In the genomic region with DNA sequence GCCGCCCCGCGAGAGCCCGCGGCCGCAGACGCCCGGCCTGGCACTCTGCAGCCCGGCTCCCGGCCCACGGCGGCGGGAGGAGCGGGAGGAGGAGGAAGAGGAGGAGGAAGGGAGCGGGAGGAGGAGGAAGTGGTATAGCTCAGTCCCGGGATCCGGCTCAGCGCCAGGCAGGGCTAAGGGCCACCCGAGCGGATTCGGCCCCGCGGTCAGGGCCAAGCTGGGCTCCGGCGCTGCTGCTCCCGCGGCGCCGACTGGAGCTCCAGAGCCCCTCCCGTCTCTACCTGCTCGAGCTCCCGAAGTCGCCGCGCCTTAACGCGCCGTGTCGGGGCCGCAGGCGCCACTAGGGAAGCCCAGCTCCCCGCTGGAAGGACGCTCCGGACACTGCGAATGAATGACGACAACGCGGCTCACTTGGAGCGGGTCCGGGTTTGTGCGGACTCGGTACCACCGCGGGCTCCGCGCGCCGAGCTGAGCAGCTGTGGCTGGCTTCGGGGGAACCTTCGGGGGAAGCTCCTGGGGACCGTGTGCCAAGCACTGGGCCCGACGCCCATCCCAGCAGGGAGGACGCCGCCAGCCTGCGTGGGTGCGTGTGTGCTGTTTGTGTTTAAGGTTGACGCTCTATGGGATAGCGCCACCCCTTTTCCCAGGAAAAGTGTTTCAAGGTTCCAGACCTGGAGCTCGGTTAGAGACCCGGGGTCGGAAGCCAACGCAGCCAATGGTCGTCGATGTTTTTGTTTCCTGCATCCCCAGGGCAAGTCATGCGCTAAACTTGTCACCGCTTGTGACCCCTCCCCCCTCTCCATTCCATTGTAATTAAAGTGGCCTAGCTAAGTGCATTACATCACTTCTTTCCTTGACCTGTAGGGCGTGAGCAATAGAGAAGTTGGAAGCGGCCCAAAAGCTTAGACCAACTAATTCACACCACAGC, we compare ENCODE assay signal across 1 cellular context.
A peak's percentile ranks its signal among the peaks of the same experiment; 100 is the strongest.
TF ChIP-seq lines count a peak whose summit lies in the region.

A gene (minus strand): TSS at position 94 of the 928 bp plus-strand sequence. CDS start 340 bp downstream, outside the sequence.

TF ChIP-seq in HepG2, 621 proteins besides CTCF, POLR2A, EP300 and RAD21 (continued from another document and continues in another):
- TF ChIP-seq, protein P1, sequence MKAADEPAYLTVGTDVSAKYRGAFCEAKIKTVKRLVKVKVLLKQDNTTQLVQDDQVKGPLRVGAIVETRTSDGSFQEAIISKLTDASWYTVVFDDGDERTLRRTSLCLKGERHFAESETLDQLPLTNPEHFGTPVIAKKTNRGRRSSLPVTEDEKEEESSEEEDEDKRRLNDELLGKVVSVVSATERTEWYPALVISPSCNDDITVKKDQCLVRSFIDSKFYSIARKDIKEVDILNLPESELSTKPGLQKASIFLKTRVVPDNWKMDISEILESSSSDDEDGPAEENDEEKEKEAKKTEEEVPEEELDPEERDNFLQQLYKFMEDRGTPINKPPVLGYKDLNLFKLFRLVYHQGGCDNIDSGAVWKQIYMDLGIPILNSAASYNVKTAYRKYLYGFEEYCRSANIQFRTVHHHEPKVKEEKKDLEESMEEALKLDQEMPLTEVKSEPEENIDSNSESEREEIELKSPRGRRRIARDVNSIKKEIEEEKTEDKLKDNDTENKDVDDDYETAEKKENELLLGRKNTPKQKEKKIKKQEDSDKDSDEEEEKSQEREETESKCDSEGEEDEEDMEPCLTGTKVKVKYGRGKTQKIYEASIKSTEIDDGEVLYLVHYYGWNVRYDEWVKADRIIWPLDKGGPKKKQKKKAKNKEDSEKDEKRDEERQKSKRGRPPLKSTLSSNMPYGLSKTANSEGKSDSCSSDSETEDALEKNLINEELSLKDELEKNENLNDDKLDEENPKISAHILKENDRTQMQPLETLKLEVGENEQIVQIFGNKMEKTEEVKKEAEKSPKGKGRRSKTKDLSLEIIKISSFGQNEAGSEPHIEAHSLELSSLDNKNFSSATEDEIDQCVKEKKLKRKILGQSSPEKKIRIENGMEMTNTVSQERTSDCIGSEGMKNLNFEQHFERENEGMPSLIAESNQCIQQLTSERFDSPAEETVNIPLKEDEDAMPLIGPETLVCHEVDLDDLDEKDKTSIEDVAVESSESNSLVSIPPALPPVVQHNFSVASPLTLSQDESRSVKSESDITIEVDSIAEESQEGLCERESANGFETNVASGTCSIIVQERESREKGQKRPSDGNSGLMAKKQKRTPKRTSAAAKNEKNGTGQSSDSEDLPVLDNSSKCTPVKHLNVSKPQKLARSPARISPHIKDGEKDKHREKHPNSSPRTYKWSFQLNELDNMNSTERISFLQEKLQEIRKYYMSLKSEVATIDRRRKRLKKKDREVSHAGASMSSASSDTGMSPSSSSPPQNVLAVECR (CRISPR knock-in tag; IDR thresholded peaks at IDR 0.05; ENCODE audit: borderline replicate concordance): peak; percentile 72; the same call in 1 of the 2 replicates
- TF ChIP-seq JUN (CRISPR knock-in tag; IDR thresholded peaks at IDR 0.05) (0 out of 2 replicates have a peak, but pooled peaks have one; percentile 11), HNRNPL (IDR thresholded peaks at IDR 0.05; ENCODE audit: low read depth, low read length) (0 out of 2 replicates have a peak, but pooled peaks have one; percentile 52), ZNF225 (CRISPR knock-in tag; IDR thresholded peaks at IDR 0.05) (peak; percentile 97), SATB2 (CRISPR knock-in tag; IDR thresholded peaks at IDR 0.05) (peak; percentile 84; the same call in 1 of the 2 replicates), ZNF263 (CRISPR knock-in tag; IDR thresholded peaks at IDR 0.05) (peak; percentile 98), SRSF4 (IDR thresholded peaks at IDR 0.05; ENCODE audit: low read depth, low read length, poor library complexity, severe bottlenecking) (no peak), KLF15 (CRISPR knock-in tag; IDR thresholded peaks at IDR 0.05; ENCODE audit: borderline replicate concordance) (0 out of 2 replicates have a peak, but pooled peaks have one; percentile 68), U2AF1 (optimal IDR thresholded peaks at IDR 0.05; ENCODE audit: low read depth, low read length) (no peak), CHD4 (IDR thresholded peaks at IDR 0.05; ENCODE audit: borderline replicate concordance, low read length) (no peak), SOX6 (IDR thresholded peaks at IDR 0.05) (no peak), SOX6 (CRISPR knock-in tag; IDR thresholded peaks at IDR 0.05) (peak; percentile 64), JUNB (CRISPR knock-in tag; IDR thresholded peaks at IDR 0.05; ENCODE audit: borderline replicate concordance) (no peak; the same call in 1 of the 2 replicates), ZNF761 (CRISPR knock-in tag; conservative IDR thresholded peaks at IDR 0.05) (no peak), GFI1 (CRISPR knock-in tag; IDR thresholded peaks at IDR 0.05; ENCODE audit: borderline replicate concordance) (no peak), ZNF672 (CRISPR knock-in tag; IDR thresholded peaks at IDR 0.05) (no peak), ZNF879 (CRISPR knock-in tag; IDR thresholded peaks at IDR 0.05) (no peak; the same call in 1 of the 2 replicates), ZNF383 (CRISPR knock-in tag; IDR thresholded peaks at IDR 0.05; ENCODE audit: borderline replicate concordance) (no peak), ZEB1 (IDR thresholded peaks at IDR 0.05; ENCODE audit: insufficient replicate concordance, low read depth) (no peak), RNF2 (conservative IDR thresholded peaks at IDR 0.05; ENCODE audit: low read depth) (peak; percentile 55; the same call in 1 of the 2 replicates), ARHGAP35 (CRISPR knock-in tag; IDR thresholded peaks at IDR 0.05; ENCODE audit: borderline replicate concordance) (peak; percentile 59; the same call in 1 of the 2 replicates), ARNT (IDR thresholded peaks at IDR 0.05) (no peak), SNAI1 (CRISPR knock-in tag; IDR thresholded peaks at IDR 0.05; ENCODE audit: borderline replicate concordance) (0 out of 2 replicates have a peak, but pooled peaks have one; percentile 32), ZNF577 (CRISPR knock-in tag; IDR thresholded peaks at IDR 0.05; ENCODE audit: borderline replicate concordance, low read depth) (0 out of 2 replicates have a peak, but pooled peaks have one; percentile 46), ZNF530 (CRISPR knock-in tag; IDR thresholded peaks at IDR 0.05; ENCODE audit: low read depth) (no peak), ZNF747 (CRISPR knock-in tag; IDR thresholded peaks at IDR 0.05; ENCODE audit: borderline replicate concordance) (0 out of 2 replicates have a peak, but pooled peaks have one; percentile 82), SPEN (CRISPR knock-in tag; IDR thresholded peaks at IDR 0.05; ENCODE audit: low read depth) (peak; percentile 57; the same call in 1 of the 2 replicates), ZNF3 (CRISPR knock-in tag; IDR thresholded peaks at IDR 0.05) (no peak), MIXL1 (CRISPR knock-in tag; IDR thresholded peaks at IDR 0.05) (peak; percentile 28; the same call in 1 of the 2 replicates), XBP1 (CRISPR knock-in tag; IDR thresholded peaks at IDR 0.05) (no peak), ZNF431 (CRISPR knock-in tag; IDR thresholded peaks at IDR 0.05; ENCODE audit: borderline replicate concordance, low read depth) (no peak), TBP (CRISPR knock-in tag; IDR thresholded peaks at IDR 0.05) (no peak), YY1 (IDR thresholded peaks at IDR 0.05; ENCODE audit: insufficient read depth, insufficient replicate concordance, low read depth, low read length) (peak; percentile 49), RFX5 (IDR thresholded peaks at IDR 0.05; ENCODE audit: low read depth, low read length) (no peak)
- TF ChIP-seq, protein P2, sequence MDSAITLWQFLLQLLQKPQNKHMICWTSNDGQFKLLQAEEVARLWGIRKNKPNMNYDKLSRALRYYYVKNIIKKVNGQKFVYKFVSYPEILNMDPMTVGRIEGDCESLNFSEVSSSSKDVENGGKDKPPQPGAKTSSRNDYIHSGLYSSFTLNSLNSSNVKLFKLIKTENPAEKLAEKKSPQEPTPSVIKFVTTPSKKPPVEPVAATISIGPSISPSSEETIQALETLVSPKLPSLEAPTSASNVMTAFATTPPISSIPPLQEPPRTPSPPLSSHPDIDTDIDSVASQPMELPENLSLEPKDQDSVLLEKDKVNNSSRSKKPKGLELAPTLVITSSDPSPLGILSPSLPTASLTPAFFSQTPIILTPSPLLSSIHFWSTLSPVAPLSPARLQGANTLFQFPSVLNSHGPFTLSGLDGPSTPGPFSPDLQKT (CRISPR knock-in tag; IDR thresholded peaks at IDR 0.05; ENCODE audit: borderline replicate concordance): no peak
- TF ChIP-seq, protein P3, sequence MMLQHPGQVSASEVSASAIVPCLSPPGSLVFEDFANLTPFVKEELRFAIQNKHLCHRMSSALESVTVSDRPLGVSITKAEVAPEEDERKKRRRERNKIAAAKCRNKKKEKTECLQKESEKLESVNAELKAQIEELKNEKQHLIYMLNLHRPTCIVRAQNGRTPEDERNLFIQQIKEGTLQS (CRISPR knock-in tag; IDR thresholded peaks at IDR 0.05): 0 out of 2 replicates have a peak, but pooled peaks have one; percentile 9
- TF ChIP-seq, protein P4, sequence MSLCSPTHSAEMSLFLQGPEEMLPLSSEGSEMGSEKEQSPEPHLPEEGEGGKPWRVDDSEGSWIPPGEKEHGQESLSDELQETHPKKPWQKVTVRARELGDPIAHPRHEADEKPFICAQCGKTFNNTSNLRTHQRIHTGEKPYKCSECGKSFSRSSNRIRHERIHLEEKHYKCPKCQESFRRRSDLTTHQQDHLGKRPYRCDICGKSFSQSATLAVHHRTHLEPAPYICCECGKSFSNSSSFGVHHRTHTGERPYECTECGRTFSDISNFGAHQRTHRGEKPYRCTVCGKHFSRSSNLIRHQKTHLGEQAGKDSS (CRISPR knock-in tag; IDR thresholded peaks at IDR 0.05; ENCODE audit: borderline replicate concordance, low read depth): peak; percentile 78; the same call in 1 of the 2 replicates
- TF ChIP-seq, protein P5, sequence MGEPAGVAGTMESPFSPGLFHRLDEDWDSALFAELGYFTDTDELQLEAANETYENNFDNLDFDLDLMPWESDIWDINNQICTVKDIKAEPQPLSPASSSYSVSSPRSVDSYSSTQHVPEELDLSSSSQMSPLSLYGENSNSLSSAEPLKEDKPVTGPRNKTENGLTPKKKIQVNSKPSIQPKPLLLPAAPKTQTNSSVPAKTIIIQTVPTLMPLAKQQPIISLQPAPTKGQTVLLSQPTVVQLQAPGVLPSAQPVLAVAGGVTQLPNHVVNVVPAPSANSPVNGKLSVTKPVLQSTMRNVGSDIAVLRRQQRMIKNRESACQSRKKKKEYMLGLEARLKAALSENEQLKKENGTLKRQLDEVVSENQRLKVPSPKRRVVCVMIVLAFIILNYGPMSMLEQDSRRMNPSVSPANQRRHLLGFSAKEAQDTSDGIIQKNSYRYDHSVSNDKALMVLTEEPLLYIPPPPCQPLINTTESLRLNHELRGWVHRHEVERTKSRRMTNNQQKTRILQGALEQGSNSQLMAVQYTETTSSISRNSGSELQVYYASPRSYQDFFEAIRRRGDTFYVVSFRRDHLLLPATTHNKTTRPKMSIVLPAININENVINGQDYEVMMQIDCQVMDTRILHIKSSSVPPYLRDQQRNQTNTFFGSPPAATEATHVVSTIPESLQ (CRISPR knock-in tag; conservative IDR thresholded peaks at IDR 0.05): no peak
- TF ChIP-seq, protein P6, sequence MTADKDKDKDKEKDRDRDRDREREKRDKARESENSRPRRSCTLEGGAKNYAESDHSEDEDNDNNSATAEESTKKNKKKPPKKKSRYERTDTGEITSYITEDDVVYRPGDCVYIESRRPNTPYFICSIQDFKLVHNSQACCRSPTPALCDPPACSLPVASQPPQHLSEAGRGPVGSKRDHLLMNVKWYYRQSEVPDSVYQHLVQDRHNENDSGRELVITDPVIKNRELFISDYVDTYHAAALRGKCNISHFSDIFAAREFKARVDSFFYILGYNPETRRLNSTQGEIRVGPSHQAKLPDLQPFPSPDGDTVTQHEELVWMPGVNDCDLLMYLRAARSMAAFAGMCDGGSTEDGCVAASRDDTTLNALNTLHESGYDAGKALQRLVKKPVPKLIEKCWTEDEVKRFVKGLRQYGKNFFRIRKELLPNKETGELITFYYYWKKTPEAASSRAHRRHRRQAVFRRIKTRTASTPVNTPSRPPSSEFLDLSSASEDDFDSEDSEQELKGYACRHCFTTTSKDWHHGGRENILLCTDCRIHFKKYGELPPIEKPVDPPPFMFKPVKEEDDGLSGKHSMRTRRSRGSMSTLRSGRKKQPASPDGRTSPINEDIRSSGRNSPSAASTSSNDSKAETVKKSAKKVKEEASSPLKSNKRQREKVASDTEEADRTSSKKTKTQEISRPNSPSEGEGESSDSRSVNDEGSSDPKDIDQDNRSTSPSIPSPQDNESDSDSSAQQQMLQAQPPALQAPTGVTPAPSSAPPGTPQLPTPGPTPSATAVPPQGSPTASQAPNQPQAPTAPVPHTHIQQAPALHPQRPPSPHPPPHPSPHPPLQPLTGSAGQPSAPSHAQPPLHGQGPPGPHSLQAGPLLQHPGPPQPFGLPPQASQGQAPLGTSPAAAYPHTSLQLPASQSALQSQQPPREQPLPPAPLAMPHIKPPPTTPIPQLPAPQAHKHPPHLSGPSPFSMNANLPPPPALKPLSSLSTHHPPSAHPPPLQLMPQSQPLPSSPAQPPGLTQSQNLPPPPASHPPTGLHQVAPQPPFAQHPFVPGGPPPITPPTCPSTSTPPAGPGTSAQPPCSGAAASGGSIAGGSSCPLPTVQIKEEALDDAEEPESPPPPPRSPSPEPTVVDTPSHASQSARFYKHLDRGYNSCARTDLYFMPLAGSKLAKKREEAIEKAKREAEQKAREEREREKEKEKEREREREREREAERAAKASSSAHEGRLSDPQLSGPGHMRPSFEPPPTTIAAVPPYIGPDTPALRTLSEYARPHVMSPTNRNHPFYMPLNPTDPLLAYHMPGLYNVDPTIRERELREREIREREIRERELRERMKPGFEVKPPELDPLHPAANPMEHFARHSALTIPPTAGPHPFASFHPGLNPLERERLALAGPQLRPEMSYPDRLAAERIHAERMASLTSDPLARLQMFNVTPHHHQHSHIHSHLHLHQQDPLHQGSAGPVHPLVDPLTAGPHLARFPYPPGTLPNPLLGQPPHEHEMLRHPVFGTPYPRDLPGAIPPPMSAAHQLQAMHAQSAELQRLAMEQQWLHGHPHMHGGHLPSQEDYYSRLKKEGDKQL (CRISPR knock-in tag; IDR thresholded peaks at IDR 0.05; ENCODE audit: low read depth): no peak
- TF ChIP-seq, protein P7, sequence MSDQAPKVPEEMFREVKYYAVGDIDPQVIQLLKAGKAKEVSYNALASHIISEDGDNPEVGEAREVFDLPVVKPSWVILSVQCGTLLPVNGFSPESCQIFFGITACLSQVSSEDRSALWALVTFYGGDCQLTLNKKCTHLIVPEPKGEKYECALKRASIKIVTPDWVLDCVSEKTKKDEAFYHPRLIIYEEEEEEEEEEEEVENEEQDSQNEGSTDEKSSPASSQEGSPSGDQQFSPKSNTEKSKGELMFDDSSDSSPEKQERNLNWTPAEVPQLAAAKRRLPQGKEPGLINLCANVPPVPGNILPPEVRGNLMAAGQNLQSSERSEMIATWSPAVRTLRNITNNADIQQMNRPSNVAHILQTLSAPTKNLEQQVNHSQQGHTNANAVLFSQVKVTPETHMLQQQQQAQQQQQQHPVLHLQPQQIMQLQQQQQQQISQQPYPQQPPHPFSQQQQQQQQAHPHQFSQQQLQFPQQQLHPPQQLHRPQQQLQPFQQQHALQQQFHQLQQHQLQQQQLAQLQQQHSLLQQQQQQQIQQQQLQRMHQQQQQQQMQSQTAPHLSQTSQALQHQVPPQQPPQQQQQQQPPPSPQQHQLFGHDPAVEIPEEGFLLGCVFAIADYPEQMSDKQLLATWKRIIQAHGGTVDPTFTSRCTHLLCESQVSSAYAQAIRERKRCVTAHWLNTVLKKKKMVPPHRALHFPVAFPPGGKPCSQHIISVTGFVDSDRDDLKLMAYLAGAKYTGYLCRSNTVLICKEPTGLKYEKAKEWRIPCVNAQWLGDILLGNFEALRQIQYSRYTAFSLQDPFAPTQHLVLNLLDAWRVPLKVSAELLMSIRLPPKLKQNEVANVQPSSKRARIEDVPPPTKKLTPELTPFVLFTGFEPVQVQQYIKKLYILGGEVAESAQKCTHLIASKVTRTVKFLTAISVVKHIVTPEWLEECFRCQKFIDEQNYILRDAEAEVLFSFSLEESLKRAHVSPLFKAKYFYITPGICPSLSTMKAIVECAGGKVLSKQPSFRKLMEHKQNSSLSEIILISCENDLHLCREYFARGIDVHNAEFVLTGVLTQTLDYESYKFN (CRISPR knock-in tag; conservative IDR thresholded peaks at IDR 0.05): 0 out of 2 replicates have a peak, but pooled peaks have one; percentile 30
